Comparison of ENCODE assay signal across 8 cellular contexts in the genomic region with DNA sequence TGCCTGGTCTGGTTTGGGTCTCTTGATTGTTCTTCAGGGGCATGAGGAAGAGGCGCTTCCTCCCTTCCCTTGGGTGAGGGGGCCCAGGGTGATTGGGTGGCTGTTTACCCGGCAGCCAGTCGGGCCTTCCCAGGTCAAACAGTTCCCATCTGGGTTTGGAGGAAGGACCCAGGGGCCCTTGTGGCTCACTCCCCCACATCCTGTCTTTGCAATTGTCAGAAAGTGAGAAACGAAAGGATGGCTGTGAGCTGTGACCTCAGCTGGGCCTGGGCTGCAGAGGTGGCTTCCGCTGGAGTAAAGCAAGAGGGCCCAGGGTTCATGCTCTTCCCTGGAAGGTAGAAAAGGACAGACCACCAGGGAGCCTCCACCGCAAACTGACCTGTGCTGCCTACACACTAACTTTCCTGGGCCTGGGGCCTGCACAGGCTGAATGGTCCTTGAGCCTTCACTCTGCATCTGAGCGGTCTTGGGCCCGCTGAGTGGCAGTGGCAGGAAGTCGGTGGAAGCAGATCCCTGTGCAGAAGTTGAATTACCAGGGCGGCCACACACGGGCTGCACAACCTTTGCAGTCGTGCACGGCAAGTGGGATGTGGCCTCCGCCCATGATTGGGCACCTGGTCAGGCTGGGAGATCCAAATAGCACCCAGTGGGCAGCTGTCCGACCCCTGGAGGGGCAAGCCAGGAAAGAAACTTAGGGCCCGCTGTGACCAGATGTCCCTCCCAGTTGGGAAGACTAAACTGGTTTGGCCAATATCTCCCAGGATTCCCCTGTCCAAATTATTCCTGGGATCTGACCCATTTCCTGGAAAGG. TPM values are rescaled to one million over a fixed set of nuclear protein-coding genes. Genes with fewer than 3 reads are reported as not detected.
DNase-seq lines count a peak whose midpoint lies in the region; ATAC-seq and TF ChIP-seq lines count a peak whose summit lies in the region.

No MANE protein-coding gene starts in this region.

- H3K4me3 ChIP-seq in CD4-positive, alpha-beta memory T cell (ENCODE audit: low read length in 2 of 2) = peak overlapping the region in 1 of 2 donors; percentile 27
- H3K4me3 ChIP-seq in MM.1S (ENCODE audit: low read length) = no peak overlapping the region
- H3K4me3 ChIP-seq in mesendoderm (ENCODE audit: low read length) = no peak overlapping the region

- H2AK5ac ChIP-seq in mesendoderm (ENCODE audit: low read length) = no peak overlapping the region

- H4K8ac ChIP-seq in mesendoderm (ENCODE audit: low read depth, low read length) = no peak overlapping the region

- H4K20me1 ChIP-seq in MM.1S (ENCODE audit: insufficient read depth, low read length) = peaks cover 25% of the 10 kb centered on the region; the same call in 1 of the 2 replicates

- no peak for TF ChIP-seq CTCF in MM.1S (IDR thresholded peaks at IDR 0.05; ENCODE audit: low read length)

- CTCF ChIA-PET in CD4-positive, alpha-beta memory T cell (lab: Charles Lee; ENCODE audit: partially characterized antibody) = interaction anchor here (0.7 to 9.0 kb wide), 12 partner anchors 10 to 80 kb away, joined by 3 to 142 read pairs (median 11); partner anchors contain the start of genes ERFL and RPS19

- H4K5ac ChIP-seq in mesendoderm (ENCODE audit: low read length) = no peak overlapping the region

- peaks cover 0 to 2% (median 0%) of the 10 kb centered on the region in 8 donors for H3K9me3 Mint-ChIP-seq in CD4-positive, alpha-beta memory T cell

- WGBS in mesendoderm (ENCODE audit: extremely low coverage, insufficient coverage, low lambda C conversion rate) = no CpG with 5 or more reads among the region's 16 CpGs

- no peak overlapping the region for H3K4ac ChIP-seq in mesendoderm (ENCODE audit: low read depth, low read length)

- no peak overlapping the region for H2BK15ac ChIP-seq in mesendoderm (replicated peaks; ENCODE audit: low read depth)

- H3K27ac ChIP-seq in CD4-positive, alpha-beta memory T cell (ENCODE audit: low read depth, low read length) = peak overlapping the region; percentile 66
- peak overlapping the region; percentile 80 for H3K27ac ChIP-seq in MM.1S (ENCODE audit: low read length)
- H3K27ac ChIP-seq in mesendoderm (ENCODE audit: low read depth, low read length) = no peak overlapping the region

- peaks cover 73% of the 10 kb centered on the region for H3F3A ChIP-seq in MM.1S (ENCODE audit: insufficient read depth, low read length)

- DNase-seq in CD4-positive, alpha-beta memory T cell = peak; percentile 71 to 83 (median 80)
- DNase-seq in MM.1S (peak; percentile 85), mesendoderm (peak; percentile 32), ureter (ENCODE audit: low spot score) (no peak), D341Med (ENCODE audit: low spot score) (no peak), COLO668 (lab: John Stamatoyannopoulos, UW; ENCODE audit: unreplicated experiment) (no peak)
- DNase-seq in activated T-cell treated with anti-CD3 and anti-CD28 coated beads, Interleukin-2, amount 50 U/mL, for 48 hours = peak; percentile 84 to 86

- peaks cover 31% of the 10 kb centered on the region for H3K79me2 ChIP-seq in MM.1S (ENCODE audit: low read length)
- H3K79me2 ChIP-seq in mesendoderm (ENCODE audit: control insufficient read depth, insufficient read depth, low read length) = peaks cover 3% of the 10 kb centered on the region

- POLR2A ChIA-PET in CD4-positive, alpha-beta memory T cell (lab: Charles Lee; ENCODE audit: partially characterized antibody) = interaction anchor here (0.6 to 11.3 kb wide), 16 partner anchors 10 to 86 kb away, joined by 3 to 579 read pairs (median 18); partner anchors contain the start of genes ARHGEF1, ERFL, RABAC1 and RPS19

- H3K9me3 ChIP-seq in CD4-positive, alpha-beta memory T cell (ENCODE audit: control insufficient read depth in 1 of 2, low read length in 2 of 2) = no peaks in the 10 kb centered on the region
- H3K9me3 ChIP-seq in MM.1S (replicated peaks; ENCODE audit: insufficient read depth, low read length) = no peaks in the 10 kb centered on the region

- no peak overlapping the region for H2BK5ac ChIP-seq in mesendoderm (ENCODE audit: low read length)

- no peaks in the 10 kb centered on the region for H3K9me2 ChIP-seq in MM.1S (replicated peaks; ENCODE audit: insufficient read depth, low read length)

- peaks cover 41 to 94% (median 62%) of the 10 kb centered on the region in 4 donors for H3K4me1 Mint-ChIP-seq in CD4-positive, alpha-beta memory T cell

- H3K27me3 ChIP-seq in CD4-positive, alpha-beta memory T cell (ENCODE audit: insufficient read depth, low read length) = no peaks in the 10 kb centered on the region
- H3K27me3 ChIP-seq in MM.1S (replicated peaks; ENCODE audit: insufficient read depth, low read length) = no peaks in the 10 kb centered on the region
- no peaks in the 10 kb centered on the region for H3K27me3 ChIP-seq in mesendoderm (ENCODE audit: insufficient read depth, low read length, poor library complexity)

- peak overlapping the region; percentile 68 to 88 (median 82) for H3K4me3 Mint-ChIP-seq in CD4-positive, alpha-beta memory T cell

- H3K4me1 ChIP-seq in CD4-positive, alpha-beta memory T cell (ENCODE audit: insufficient read depth, low read length) = peaks cover 95% of the 10 kb centered on the region
- H3K4me1 ChIP-seq in MM.1S (ENCODE audit: low read length) (peaks cover 72% of the 10 kb centered on the region), mesendoderm (ENCODE audit: control insufficient read depth, low read depth, low read length) (no peaks in the 10 kb centered on the region)

- H3K18ac ChIP-seq in mesendoderm (ENCODE audit: low read length) = no peak overlapping the region

- H3K79me1 ChIP-seq in mesendoderm (ENCODE audit: low read length) = peaks cover 5% of the 10 kb centered on the region

- intact Hi-C loops in CD4-positive, alpha-beta memory T cell (cut with micrococcal nuclease) = loop anchor here (1.0 kb wide), 1 partner anchor 11 kb away; the partner anchor contains the start of gene RPS19

- H3K36me3 Mint-ChIP-seq in CD4-positive, alpha-beta memory T cell = peaks cover 13 to 40% of the 10 kb centered on the region in 2 donors

- H3K23ac ChIP-seq in mesendoderm (ENCODE audit: low read length) = no peak overlapping the region

- H3K4me2 ChIP-seq in MM.1S (ENCODE audit: low read depth, low read length) = peak overlapping the region; percentile 27; the same call in 1 of the 2 replicates
- H3K4me2 ChIP-seq in mesendoderm (ENCODE audit: low read length) = no peak overlapping the region

- no peaks in the 10 kb centered on the region for H3K27me3 Mint-ChIP-seq in CD4-positive, alpha-beta memory T cell

- H3K9ac ChIP-seq in MM.1S (ENCODE audit: low read length) = peak overlapping the region; percentile 7; the same call in 1 of the 2 replicates
- H3K9ac ChIP-seq in mesendoderm (ENCODE audit: low read length) = no peak overlapping the region

- H3K56ac ChIP-seq in mesendoderm (ENCODE audit: low read length) = no peak overlapping the region

- H2AFZ ChIP-seq in MM.1S (ENCODE audit: low read length) = no peak overlapping the region

- peak; percentile 60 for ATAC-seq in GM19463 (IDR thresholded peaks at IDR 0.05; ENCODE audit: unreplicated experiment)

- peak overlapping the region; percentile 94 to 99 (median 96) for H3K27ac Mint-ChIP-seq in CD4-positive, alpha-beta memory T cell

- H3K36me3 ChIP-seq in CD4-positive, alpha-beta memory T cell (ENCODE audit: insufficient read depth, low read length) = peaks cover 28% of the 10 kb centered on the region
- H3K36me3 ChIP-seq in MM.1S (replicated peaks; ENCODE audit: insufficient read depth, low read length) (peaks cover 9% of the 10 kb centered on the region), mesendoderm (ENCODE audit: control insufficient read depth, insufficient read depth, low read length) (peaks cover 8% of the 10 kb centered on the region)

- no peak overlapping the region for H2BK120ac ChIP-seq in mesendoderm (ENCODE audit: low read depth, low read length)

RNA-seq across cellular contexts. Expression of gene CD79A, which starts 5.3 kb away (rescaled TPM):
- 1 to 10 TPM in 1 of 2 experiments, under 1 TPM in 1; 0.93 to 1.3 TPM for total RNA-seq in CD4-positive, alpha-beta memory T cell
- 10 to 100 TPM in 1 of 2 donors, 1 to 10 TPM in 1; 5.1 to 29.7 TPM for polyA plus RNA-seq in CD4-positive, alpha-beta memory T cell
- 0.41 TPM for polyA plus RNA-seq in mesendoderm (2013, experiment 1 of 2)
- polyA plus RNA-seq in mesendoderm (2013, experiment 2 of 2) = 0.46 TPM
- 3.7 TPM for total RNA-seq in ureter

RNA-seq across cellular contexts. Expression of gene ARHGEF1, which starts 11.2 kb away (rescaled TPM):
- 100 to 1,000 TPM; 956 to 992 TPM for total RNA-seq in CD4-positive, alpha-beta memory T cell
- polyA plus RNA-seq in CD4-positive, alpha-beta memory T cell = 100 to 1,000 TPM; 140 to 325 TPM
- 38.0 TPM for polyA plus RNA-seq in mesendoderm (2013, experiment 1 of 2)
- polyA plus RNA-seq in mesendoderm (2013, experiment 2 of 2) = 36.4 TPM
- 120 TPM for total RNA-seq in ureter

RNA-seq across cellular contexts. Expression of gene RPS19, which starts 11.7 kb away (rescaled TPM):
- 1,000 to 10,000 TPM; 3,807 to 4,015 TPM for total RNA-seq in CD4-positive, alpha-beta memory T cell
- 1,000 to 10,000 TPM; 4,853 to 7,200 TPM for polyA plus RNA-seq in CD4-positive, alpha-beta memory T cell
- 3,019 TPM for polyA plus RNA-seq in mesendoderm (2013, experiment 1 of 2)
- 2,972 TPM for polyA plus RNA-seq in mesendoderm (2013, experiment 2 of 2)
- 1,844 TPM for total RNA-seq in ureter

RNA-seq across cellular contexts. Expression of gene DMRTC2, which starts 26.9 kb away (rescaled TPM):
- not detected for total RNA-seq in CD4-positive, alpha-beta memory T cell
- not detected for polyA plus RNA-seq in CD4-positive, alpha-beta memory T cell
- not detected for polyA plus RNA-seq in mesendoderm (2013, experiment 1 of 2)
- not detected for polyA plus RNA-seq in mesendoderm (2013, experiment 2 of 2)
- total RNA-seq in ureter = not detected

RNA-seq across cellular contexts. Expression of gene LYPD4, which starts 27.3 kb away (rescaled TPM):
- total RNA-seq in CD4-positive, alpha-beta memory T cell = not detected
- not detected for polyA plus RNA-seq in CD4-positive, alpha-beta memory T cell
- not detected for polyA plus RNA-seq in mesendoderm (2013, experiment 1 of 2)
- not detected for polyA plus RNA-seq in mesendoderm (2013, experiment 2 of 2)
- not detected for total RNA-seq in ureter

Comparison
In these comparisons a context has a peak if more than half of its experiments do, and no peak if none do; other contexts are left out.
1. DNase-seq: peak in CD4-positive, alpha-beta memory T cell (5 of 5), MM.1S (single experiment), activated T-cell treated with anti-CD3 and anti-CD28 coated beads, Interleukin-2, amount 50 U/mL, for 48 hours (2 of 2) and mesendoderm (single experiment); none in ureter (single experiment), D341Med (single experiment) and COLO668 (single experiment).